18 cellular contexts compared by ENCODE assay signal in genomic region chr22:25021409-25021808, GRCh38.
DNase-seq lines count a peak whose midpoint lies in the region; ATAC-seq and TF ChIP-seq lines count a peak whose summit lies in the region.
"Had no signal": no experiment of that assay in that cellular context is flagged by ENCODE, and none has a peak within 500 bp of the region (broad histone marks: within the 10 kb centered on the region; RNA-seq: fewer than 3 reads in every experiment).

No MANE protein-coding gene starts in this region.

- peaks cover 10% of the 10 kb centered on the region for H3K27me3 Mint-ChIP-seq in endothelial cell (ENCODE audit: unreplicated experiment)

- no peaks in the 10 kb centered on the region for H3K36me3 Mint-ChIP-seq in endothelial cell (ENCODE audit: low read depth, unreplicated experiment)
- H3K36me3 Mint-ChIP-seq: CD8-positive, alpha-beta T cell had no signal

- H3K9me3 Mint-ChIP-seq in endothelial cell (ENCODE audit: unreplicated experiment), result no peaks in the 10 kb centered on the region
- H3K9me3 Mint-ChIP-seq: CD8-positive, alpha-beta T cell had no signal

- H3K9me3 ChIP-seq in right cardiac atrium (ENCODE audit: control insufficient read depth, low read length) (no peaks in the 10 kb centered on the region), upper lobe of right lung (no peaks in the 10 kb centered on the region)
- H3K9me3 ChIP-seq: BLaER1, SJSA1 had no signal

- H3K4me1 Mint-ChIP-seq in endothelial cell (ENCODE audit: unreplicated experiment), result peaks cover 45% of the 10 kb centered on the region

- DNase-seq in right cardiac atrium (peak in 2 of 3 donors; percentile 25 to 71), Right ventricle myocardium inferior (ENCODE audit: missing footprints) (no peak), endothelial cell (ENCODE audit: low spot score) (no peak), lung microvascular endothelial cell (ENCODE audit: low read depth in 2 of 2) (peak; percentile 26 to 87), upper lobe of right lung (peak; percentile 19), iPS-NIHi11 (ENCODE audit: low spot score) (no peak), SIG-M5 treated with dmso at 0.1 percent for 504 hours (lab: John Stamatoyannopoulos, UW; ENCODE audit: unreplicated experiment) (no peak)
- DNase-seq: CD8-positive, alpha-beta T cell; DMS53; EL; KG1; NCI-H1105 treated with DMSO at 0.1 percent for 48 hours; NCI-H2107; NCI-H226; RPMI8226 had no signal

- peak overlapping the region; percentile 58 for H3K27ac Mint-ChIP-seq in endothelial cell (ENCODE audit: unreplicated experiment)
- H3K27ac Mint-ChIP-seq: CD8-positive, alpha-beta T cell had no signal

- H3K4me3 ChIP-seq in right cardiac atrium (ENCODE audit: low read length) (no peak overlapping the region), upper lobe of right lung (no peak overlapping the region)
- H3K4me3 ChIP-seq: BLaER1, SJSA1 had no signal

- WGBS in right cardiac atrium, result 70% methylated on average over 3 of the region's 3 CpGs

- ATAC-seq in right cardiac atrium (no peak), Right ventricle myocardium inferior (no peak), upper lobe of right lung (no peak), GM19395 (IDR thresholded peaks at IDR 0.05; ENCODE audit: unreplicated experiment) (no peak)
- ATAC-seq: CD8-positive, alpha-beta T cell had no signal

- no peak overlapping the region for H3K4me3 Mint-ChIP-seq in endothelial cell (ENCODE audit: unreplicated experiment)
- H3K4me3 Mint-ChIP-seq: CD8-positive, alpha-beta T cell had no signal

- no peaks in the 10 kb centered on the region for H3K36me3 ChIP-seq in upper lobe of right lung
- H3K36me3 ChIP-seq: BLaER1, SJSA1 had no signal

- H3K27me3 ChIP-seq in right cardiac atrium (ENCODE audit: control insufficient read depth, insufficient read depth) (no peaks in the 10 kb centered on the region), upper lobe of right lung (no peaks in the 10 kb centered on the region)
- H3K27me3 ChIP-seq: BLaER1, SJSA1 had no signal

- intact Hi-C loops in right cardiac atrium (cut with DNase I), result no loop called here
- intact Hi-C loops in Right ventricle myocardium inferior (cut with DNase I), result no loop called here
- intact Hi-C loops in upper lobe of right lung (cut with DNase I), result no loop called here

- H3K4me1 ChIP-seq in right cardiac atrium (ENCODE audit: control insufficient read depth, insufficient read depth, low read length), result peaks cover 10% of the 10 kb centered on the region
- H3K4me1 ChIP-seq in upper lobe of right lung, result no peaks in the 10 kb centered on the region
- H3K4me1 ChIP-seq: BLaER1 had no signal

- TF ChIP-seq CTCF in endothelial cell (IDR thresholded peaks at IDR 0.05; ENCODE audit: unreplicated experiment) (no peak), upper lobe of right lung (IDR thresholded peaks at IDR 0.05) (no peak)

- H3K27ac ChIP-seq in right cardiac atrium (ENCODE audit: low read length) (no peak overlapping the region), upper lobe of right lung (no peak overlapping the region)
- H3K27ac ChIP-seq: BLaER1, SJSA1 had no signal

Comparison
In these comparisons a context has a peak if more than half of its experiments do, and no peak if none do; other contexts are left out.
1. DNase-seq: peak in right cardiac atrium (2 of 3), lung microvascular endothelial cell (2 of 2) and upper lobe of right lung (single experiment); none in Right ventricle myocardium inferior (single experiment), endothelial cell (single experiment), iPS-NIHi11 (single experiment) and SIG-M5 treated with dmso at 0.1 percent for 504 hours (single experiment).